In genomic region chr5:140801494-140801841, GRCh38 we compare ENCODE assay signal across 1 cellular context.
TF ChIP-seq lines count a peak whose summit lies in the region.

No MANE protein-coding gene starts in this region.

TF ChIP-seq in IMR-90, 13 proteins besides CTCF, POLR2A, EP300 and RAD21:
- TF ChIP-seq BHLHE40 (IDR thresholded peaks at IDR 0.05; ENCODE audit: low read depth, low read length) (no peak), USF2 (IDR thresholded peaks at IDR 0.05; ENCODE audit: low read depth, low read length) (no peak), FOS (IDR thresholded peaks at IDR 0.05; ENCODE audit: low read depth, low read length) (no peak), SMC3 (IDR thresholded peaks at IDR 0.05; ENCODE audit: low read depth, low read length) (no peak), MAFK (IDR thresholded peaks at IDR 0.05; ENCODE audit: low read depth, low read length) (no peak), MXI1 (IDR thresholded peaks at IDR 0.05; ENCODE audit: borderline replicate concordance, low read depth, low read length) (no peak), RCOR1 (IDR thresholded peaks at IDR 0.05; ENCODE audit: insufficient replicate concordance, low read length) (no peak), CEBPB (IDR thresholded peaks at IDR 0.05; ENCODE audit: low read depth, low read length) (no peak), NFE2L2 (IDR thresholded peaks at IDR 0.05; ENCODE audit: low read depth, low read length) (no peak), MAZ (IDR thresholded peaks at IDR 0.05; ENCODE audit: borderline replicate concordance, low read depth, low read length) (no peak), RFX5 (IDR thresholded peaks at IDR 0.05; ENCODE audit: low read depth, low read length) (no peak), CHD1 (IDR thresholded peaks at IDR 0.05; ENCODE audit: low read depth, low read length) (no peak), ELK1 (IDR thresholded peaks at IDR 0.05; ENCODE audit: borderline replicate concordance, low read depth, low read length) (no peak)
TF ChIP-seq in IMR-90: peak in this region for 0.
